Comparison of ENCODE assay signal across 2 cellular contexts in the genomic region with DNA sequence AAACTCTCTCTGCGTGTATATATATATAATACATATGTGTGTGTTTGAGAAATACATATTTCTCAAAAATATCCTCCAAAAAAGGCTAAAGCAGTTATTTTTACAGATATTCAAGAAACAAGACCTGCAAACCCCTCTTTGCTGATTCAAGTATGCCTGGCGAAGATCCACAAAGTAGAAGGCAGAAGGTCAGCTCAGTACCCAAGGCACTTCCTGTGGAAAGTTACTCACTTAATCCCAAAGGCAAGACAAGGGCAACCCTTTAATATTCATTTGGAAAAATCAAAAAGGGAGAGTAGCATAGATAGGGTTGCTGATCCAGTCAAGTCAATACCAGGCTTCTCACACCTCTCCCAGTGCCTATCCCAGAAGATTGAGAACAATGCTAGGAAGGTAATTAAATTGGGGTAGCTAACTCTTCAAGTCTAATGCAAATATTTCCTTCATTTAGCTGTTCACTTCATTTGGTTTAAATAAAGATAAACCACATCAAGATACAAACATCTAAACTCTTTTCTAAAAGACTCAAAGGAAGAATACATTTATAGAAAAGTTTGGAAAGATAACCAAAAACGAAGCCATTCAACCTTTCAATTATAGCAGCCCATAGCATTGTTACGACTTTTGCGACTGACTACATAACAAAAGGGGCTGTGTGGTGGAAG.
TF ChIP-seq lines count a peak whose summit lies in the region.

No MANE protein-coding gene starts in this region.

TF ChIP-seq in SK-N-SH, 30 proteins besides CTCF, POLR2A, EP300 and RAD21 (continued from another document):
- TF ChIP-seq, protein P1, sequence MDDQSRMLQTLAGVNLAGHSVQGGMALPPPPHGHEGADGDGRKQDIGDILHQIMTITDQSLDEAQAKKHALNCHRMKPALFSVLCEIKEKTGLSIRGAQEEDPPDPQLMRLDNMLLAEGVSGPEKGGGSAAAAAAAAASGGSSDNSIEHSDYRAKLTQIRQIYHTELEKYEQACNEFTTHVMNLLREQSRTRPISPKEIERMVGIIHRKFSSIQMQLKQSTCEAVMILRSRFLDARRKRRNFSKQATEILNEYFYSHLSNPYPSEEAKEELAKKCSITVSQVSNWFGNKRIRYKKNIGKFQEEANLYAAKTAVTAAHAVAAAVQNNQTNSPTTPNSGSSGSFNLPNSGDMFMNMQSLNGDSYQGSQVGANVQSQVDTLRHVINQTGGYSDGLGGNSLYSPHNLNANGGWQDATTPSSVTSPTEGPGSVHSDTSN (IDR thresholded peaks at IDR 0.05): no peak
- TF ChIP-seq MXI1 (IDR thresholded peaks at IDR 0.05; ENCODE audit: low read depth, low read length): no peak
- TF ChIP-seq, protein P2, sequence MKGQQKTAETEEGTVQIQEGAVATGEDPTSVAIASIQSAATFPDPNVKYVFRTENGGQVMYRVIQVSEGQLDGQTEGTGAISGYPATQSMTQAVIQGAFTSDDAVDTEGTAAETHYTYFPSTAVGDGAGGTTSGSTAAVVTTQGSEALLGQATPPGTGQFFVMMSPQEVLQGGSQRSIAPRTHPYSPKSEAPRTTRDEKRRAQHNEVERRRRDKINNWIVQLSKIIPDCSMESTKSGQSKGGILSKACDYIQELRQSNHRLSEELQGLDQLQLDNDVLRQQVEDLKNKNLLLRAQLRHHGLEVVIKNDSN (IDR thresholded peaks at IDR 0.05; ENCODE audit: borderline replicate concordance, low read depth): no peak
- TF ChIP-seq GATA2 (CRISPR knock-in tag; IDR thresholded peaks at IDR 0.05): no peak
- TF ChIP-seq NRF1 (IDR thresholded peaks at IDR 0.05; ENCODE audit: low read depth, low read length): no peak
- no peak for TF ChIP-seq MEF2A (IDR thresholded peaks at IDR 0.05; ENCODE audit: borderline replicate concordance, low read depth)
- 0 out of 2 replicates have a peak, but pooled peaks have one; percentile 41 for TF ChIP-seq RXRA (IDR thresholded peaks at IDR 0.05; ENCODE audit: borderline replicate concordance, low read depth)
- TF ChIP-seq POLR2AphosphoS5 (IDR thresholded peaks at IDR 0.05; ENCODE audit: low read depth, low read length): no peak
- TF ChIP-seq, protein P3, sequence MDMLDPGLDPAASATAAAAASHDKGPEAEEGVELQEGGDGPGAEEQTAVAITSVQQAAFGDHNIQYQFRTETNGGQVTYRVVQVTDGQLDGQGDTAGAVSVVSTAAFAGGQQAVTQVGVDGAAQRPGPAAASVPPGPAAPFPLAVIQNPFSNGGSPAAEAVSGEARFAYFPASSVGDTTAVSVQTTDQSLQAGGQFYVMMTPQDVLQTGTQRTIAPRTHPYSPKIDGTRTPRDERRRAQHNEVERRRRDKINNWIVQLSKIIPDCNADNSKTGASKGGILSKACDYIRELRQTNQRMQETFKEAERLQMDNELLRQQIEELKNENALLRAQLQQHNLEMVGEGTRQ (IDR thresholded peaks at IDR 0.05; ENCODE audit: borderline replicate concordance, low read depth, low read length): no peak
- TF ChIP-seq, protein P4, sequence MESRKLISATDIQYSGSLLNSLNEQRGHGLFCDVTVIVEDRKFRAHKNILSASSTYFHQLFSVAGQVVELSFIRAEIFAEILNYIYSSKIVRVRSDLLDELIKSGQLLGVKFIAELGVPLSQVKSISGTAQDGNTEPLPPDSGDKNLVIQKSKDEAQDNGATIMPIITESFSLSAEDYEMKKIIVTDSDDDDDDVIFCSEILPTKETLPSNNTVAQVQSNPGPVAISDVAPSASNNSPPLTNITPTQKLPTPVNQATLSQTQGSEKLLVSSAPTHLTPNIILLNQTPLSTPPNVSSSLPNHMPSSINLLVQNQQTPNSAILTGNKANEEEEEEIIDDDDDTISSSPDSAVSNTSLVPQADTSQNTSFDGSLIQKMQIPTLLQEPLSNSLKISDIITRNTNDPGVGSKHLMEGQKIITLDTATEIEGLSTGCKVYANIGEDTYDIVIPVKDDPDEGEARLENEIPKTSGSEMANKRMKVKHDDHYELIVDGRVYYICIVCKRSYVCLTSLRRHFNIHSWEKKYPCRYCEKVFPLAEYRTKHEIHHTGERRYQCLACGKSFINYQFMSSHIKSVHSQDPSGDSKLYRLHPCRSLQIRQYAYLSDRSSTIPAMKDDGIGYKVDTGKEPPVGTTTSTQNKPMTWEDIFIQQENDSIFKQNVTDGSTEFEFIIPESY (IDR thresholded peaks at IDR 0.05; ENCODE audit: borderline replicate concordance, low read depth): no peak
- no peak for TF ChIP-seq CHD2 (IDR thresholded peaks at IDR 0.05; ENCODE audit: low read length, partially characterized antibody)
- TF ChIP-seq EZH2phosphoT487 (IDR thresholded peaks at IDR 0.05; ENCODE audit: borderline replicate concordance, low read depth): no peak
- TF ChIP-seq JUND (IDR thresholded peaks at IDR 0.05): no peak
- TF ChIP-seq SMC3 (IDR thresholded peaks at IDR 0.05; ENCODE audit: low read depth, low read length): no peak
- no peak for TF ChIP-seq GABPA (IDR thresholded peaks at IDR 0.05; ENCODE audit: low read depth)
- no peak for TF ChIP-seq TCF12 (IDR thresholded peaks at IDR 0.05)

TF ChIP-seq in SK-N-SH treated with all-trans-retinoic acid at 6 μM for 48 hours, 23 proteins besides CTCF, POLR2A, EP300 and RAD21 (continued from another document):
- TF ChIP-seq SNAI2 (CRISPR knock-in tag; IDR thresholded peaks at IDR 0.05): no peak
